Comparison of ENCODE assay signal across 1 cellular context in genomic region chr1:28518000-28518744, GRCh38.
TF ChIP-seq lines count a peak whose summit lies in the region.

No MANE protein-coding gene starts in this region.

TF ChIP-seq in IMR-90, 13 proteins besides CTCF, POLR2A, EP300 and RAD21:
- TF ChIP-seq CEBPB (IDR thresholded peaks at IDR 0.05; ENCODE audit: low read depth, low read length) (no peak), ELK1 (IDR thresholded peaks at IDR 0.05; ENCODE audit: borderline replicate concordance, low read depth, low read length) (no peak), USF2 (IDR thresholded peaks at IDR 0.05; ENCODE audit: low read depth, low read length) (no peak), RFX5 (IDR thresholded peaks at IDR 0.05; ENCODE audit: low read depth, low read length) (no peak), CHD1 (IDR thresholded peaks at IDR 0.05; ENCODE audit: low read depth, low read length) (no peak), MAZ (IDR thresholded peaks at IDR 0.05; ENCODE audit: borderline replicate concordance, low read depth, low read length) (peak; percentile 12; the same call in 1 of the 2 replicates), MXI1 (IDR thresholded peaks at IDR 0.05; ENCODE audit: borderline replicate concordance, low read depth, low read length) (peak; percentile 94), FOS (IDR thresholded peaks at IDR 0.05; ENCODE audit: low read depth, low read length) (no peak), MAFK (IDR thresholded peaks at IDR 0.05; ENCODE audit: low read depth, low read length) (no peak), SMC3 (IDR thresholded peaks at IDR 0.05; ENCODE audit: low read depth, low read length) (peak; percentile 73), RCOR1 (IDR thresholded peaks at IDR 0.05; ENCODE audit: insufficient replicate concordance, low read length) (no peak), BHLHE40 (IDR thresholded peaks at IDR 0.05; ENCODE audit: low read depth, low read length) (0 out of 2 replicates have a peak, but pooled peaks have one; percentile 10), NFE2L2 (IDR thresholded peaks at IDR 0.05; ENCODE audit: low read depth, low read length) (no peak)
